8 cellular contexts compared by ENCODE assay signal in the genomic region with DNA sequence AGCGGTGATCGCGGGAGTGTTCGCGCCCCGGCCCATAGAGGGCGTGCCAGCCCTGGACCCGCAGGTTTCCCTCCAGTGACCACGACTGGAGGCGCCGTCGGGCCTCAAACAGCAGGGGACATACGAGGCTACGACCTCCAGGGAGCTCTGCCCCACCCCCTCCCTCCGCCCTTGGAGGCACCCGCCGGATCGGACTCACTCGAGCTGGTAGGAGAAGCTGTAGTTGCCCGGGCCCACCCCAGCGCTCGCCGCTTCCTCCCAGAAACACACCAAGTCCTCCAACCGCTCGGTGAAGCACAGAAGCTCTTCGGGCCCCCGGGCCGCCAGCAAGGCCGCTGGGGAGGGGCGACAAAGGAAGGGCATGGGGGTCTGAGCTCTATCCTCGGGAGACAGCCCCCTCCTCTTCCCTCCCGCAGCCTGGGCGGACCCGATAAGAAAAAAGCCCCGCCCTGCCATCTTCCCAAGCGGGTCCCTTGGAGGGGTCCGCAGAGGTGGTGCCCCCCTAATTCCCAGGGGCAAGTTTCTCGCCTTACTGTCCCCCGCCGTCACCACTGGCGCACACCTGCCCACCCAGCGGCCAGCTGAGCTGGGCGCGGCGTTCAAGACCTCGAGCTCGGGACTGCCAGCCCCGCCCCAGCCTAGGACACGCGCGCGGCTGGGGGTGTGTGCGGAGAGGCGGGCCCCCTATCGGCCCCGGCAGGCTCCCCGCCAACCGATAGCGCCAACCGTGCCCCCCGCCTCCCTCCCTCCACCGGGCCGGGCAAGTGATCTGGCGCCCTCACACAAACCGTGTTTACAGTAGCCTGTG. TPM values are rescaled to one million over a fixed set of nuclear protein-coding genes. Genes with fewer than 3 reads are reported as not detected.
DNase-seq lines count a peak whose midpoint lies in the region; ATAC-seq, FAIRE-seq and TF ChIP-seq lines count a peak whose summit lies in the region.

No MANE protein-coding gene starts in this region.

- no peaks in the 10 kb centered on the region for H3K27me3 ChIP-seq in pancreas

- H3K27ac ChIP-seq in pancreas, result no peak overlapping the region

- FAIRE-seq in pancreas (lab: Jason Lieb, UNC), result no peak

- H3K4me3 ChIP-seq in pancreas, result peak overlapping the region; percentile 12 to 55 (median 33)

- peak; percentile 57 to 77 (median 66) for TF ChIP-seq CTCF in pancreas (IDR thresholded peaks at IDR 0.05)

- ATAC-seq in pancreas (peak; percentile 27 to 40 (median 38)), GM21723 (IDR thresholded peaks at IDR 0.05; ENCODE audit: unreplicated experiment) (no peak)

- H3K36me3 ChIP-seq in pancreas, result no peaks in the 10 kb centered on the region

- WGBS in pancreas, 2 donors, result 2% methylated on average over 39 to 65 of the region's 65 CpGs

- H3K9me3 ChIP-seq in pancreas, result no peaks in the 10 kb centered on the region

- intact Hi-C loops in pancreas (cut with DNase I), result no loop called here

- peak; percentile 63 for DNase-seq in NCI-H748 (lab: John Stamatoyannopoulos, UW; ENCODE audit: unreplicated experiment)
- no peak for DNase-seq in NCI-H748 treated with DMSO at 0.1 percent for 48 hours (lab: John Stamatoyannopoulos, UW)
- DNase-seq in NCI-H2196 treated with DMSO at 0.1 percent for 48 hours (lab: John Stamatoyannopoulos, UW; ENCODE audit: unreplicated experiment), result peak; percentile 40
- peak; percentile 40 for DNase-seq in activated CD8-positive, alpha-beta memory T cell treated with anti-CD3 and anti-CD28 coated beads, Interleukin-2, amount 50 U/mL, for 4 hours
- peak; percentile 52 for DNase-seq in foreskin melanocyte
- peak; percentile 48 to 88 (median 67) for DNase-seq in pancreas
- DNase-seq in NCI-H446 (lab: John Stamatoyannopoulos, UW), result no peak

- peaks cover 0 to 11% (median 0%) of the 10 kb centered on the region in 3 donors for H3K4me1 ChIP-seq in pancreas

RNA-seq across cellular contexts. Expression of gene EPOR, which starts 1.0 kb away (rescaled TPM):
- 10 to 100 TPM in 1 of 6 donors, 1 to 10 TPM in 5; 5.4 to 16.3 (median 8.0) TPM for total RNA-seq in pancreas
- polyA plus RNA-seq in pancreas, result 10 to 100 TPM; 30.4 to 46.2 TPM

RNA-seq across cellular contexts. Expression of gene SWSAP1, which starts 8.6 kb away (rescaled TPM):
- 1 to 10 TPM in 4 of 6 donors, under 1 TPM in 2; 0.55 to 1.5 (median 1.1) TPM for total RNA-seq in pancreas
- polyA plus RNA-seq in pancreas, result 1 to 10 TPM; 1.8 to 2.7 TPM

RNA-seq across cellular contexts. Expression of gene PLPPR2, which starts 27.9 kb away (rescaled TPM):
- total RNA-seq in pancreas, result 10 to 100 TPM in 1 of 6 donors, 1 to 10 TPM in 5; 4.4 to 11.0 (median 7.1) TPM
- 10 to 100 TPM; 15.7 to 32.8 TPM for polyA plus RNA-seq in pancreas

RNA-seq across cellular contexts. Expression of gene RGL3, which starts 36.0 kb away (rescaled TPM):
- 10 to 100 TPM; 22.3 to 71.1 (median 33.7) TPM for total RNA-seq in pancreas
- polyA plus RNA-seq in pancreas, result 100 to 1,000 TPM; 152 to 170 TPM

RNA-seq across cellular contexts. Expression of gene CCDC159, which starts 36.8 kb away (rescaled TPM):
- total RNA-seq in pancreas, result 10 to 100 TPM; 11.6 to 21.1 (median 14.1) TPM
- polyA plus RNA-seq in pancreas, result 100 to 1,000 TPM in 1 of 2 donors, 10 to 100 TPM in 1; 86.6 to 106 TPM

Comparison
In these comparisons a context has a peak if more than half of its experiments do, and no peak if none do; other contexts are left out.
1. DNase-seq: peak in NCI-H748 (single experiment), NCI-H2196 treated with DMSO at 0.1 percent for 48 hours (single experiment), activated CD8-positive, alpha-beta memory T cell treated with anti-CD3 and anti-CD28 coated beads, Interleukin-2, amount 50 U/mL, for 4 hours (single experiment), foreskin melanocyte (single experiment) and pancreas (6 of 6); none in NCI-H748 treated with DMSO at 0.1 percent for 48 hours (single experiment) and NCI-H446 (0 of 2).